In the genomic region with DNA sequence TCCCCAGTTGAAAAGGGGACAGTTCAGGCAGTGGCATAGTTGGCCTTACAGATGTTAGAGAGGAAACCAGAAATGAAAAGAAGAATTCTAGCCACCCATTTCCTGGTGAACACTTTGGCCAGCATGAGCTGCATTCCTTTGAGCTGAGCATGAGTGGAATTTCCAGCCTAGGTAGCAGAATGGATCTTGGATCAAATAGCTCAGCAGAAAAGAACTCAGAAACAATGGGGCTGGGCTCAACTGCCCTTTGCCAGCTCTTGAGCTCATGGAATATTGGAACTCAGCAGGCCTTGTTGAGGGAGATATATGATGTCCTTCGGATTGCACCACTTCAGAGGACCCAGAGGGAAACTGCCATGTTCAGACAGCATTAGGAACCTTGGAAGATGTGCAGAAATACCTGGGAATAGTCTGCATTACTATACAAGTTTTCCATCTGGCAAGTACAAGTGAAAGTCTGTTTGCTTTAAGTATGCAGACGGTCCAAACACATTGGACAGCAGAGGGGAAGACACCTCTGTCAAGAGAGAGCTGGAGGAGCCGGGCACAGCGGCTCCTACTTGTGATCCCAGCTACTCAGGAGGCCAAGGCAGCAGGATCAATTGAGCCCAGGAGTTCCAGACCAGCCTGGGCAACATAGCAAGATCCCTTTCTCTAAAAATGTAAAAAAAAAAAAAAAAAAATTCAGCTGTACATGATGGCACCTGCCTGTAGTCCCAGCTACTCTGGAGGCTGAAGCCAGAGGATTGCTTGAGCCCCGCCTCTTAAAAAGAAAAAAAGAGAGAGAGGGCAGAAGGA, we compare ENCODE assay signal across 1 cellular context.
TF ChIP-seq lines count a peak whose summit lies in the region.

No MANE protein-coding gene starts in this region.

TF ChIP-seq in HepG2, 621 proteins besides CTCF, POLR2A, EP300 and RAD21 (continued from another document):
- TF ChIP-seq, protein P1, sequence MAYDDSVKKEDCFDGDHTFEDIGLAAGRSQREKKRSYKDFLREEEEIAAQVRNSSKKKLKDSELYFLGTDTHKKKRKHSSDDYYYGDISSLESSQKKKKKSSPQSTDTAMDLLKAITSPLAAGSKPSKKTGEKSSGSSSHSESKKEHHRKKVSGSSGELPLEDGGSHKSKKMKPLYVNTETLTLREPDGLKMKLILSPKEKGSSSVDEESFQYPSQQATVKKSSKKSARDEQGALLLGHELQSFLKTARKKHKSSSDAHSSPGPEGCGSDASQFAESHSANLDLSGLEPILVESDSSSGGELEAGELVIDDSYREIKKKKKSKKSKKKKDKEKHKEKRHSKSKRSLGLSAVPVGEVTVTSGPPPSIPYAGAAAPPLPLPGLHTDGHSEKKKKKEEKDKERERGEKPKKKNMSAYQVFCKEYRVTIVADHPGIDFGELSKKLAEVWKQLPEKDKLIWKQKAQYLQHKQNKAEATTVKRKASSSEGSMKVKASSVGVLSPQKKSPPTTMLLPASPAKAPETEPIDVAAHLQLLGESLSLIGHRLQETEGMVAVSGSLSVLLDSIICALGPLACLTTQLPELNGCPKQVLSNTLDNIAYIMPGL (CRISPR knock-in tag; IDR thresholded peaks at IDR 0.05; ENCODE audit: borderline replicate concordance in 1 of 2, low read depth in 1 of 2), result no peak
- TF ChIP-seq RAD51 (IDR thresholded peaks at IDR 0.05; ENCODE audit: borderline replicate concordance), result no peak
- peak; percentile 73; the same call in 1 of the 2 replicates for TF ChIP-seq ZNF121 (CRISPR knock-in tag; IDR thresholded peaks at IDR 0.05)
- peak; percentile 36 to 40; a peak in 3 of 4 replicates for TF ChIP-seq MAFK (conservative IDR thresholded peaks at IDR 0.05 in 1 of 2, IDR thresholded peaks at IDR 0.05 in 1 of 2; ENCODE audit: low read length in 2 of 2)
- peak; percentile 87 for TF ChIP-seq TEAD3 (CRISPR knock-in tag; optimal IDR thresholded peaks at IDR 0.05; ENCODE audit: borderline replicate concordance)
- no peak for TF ChIP-seq RBAK (CRISPR knock-in tag; IDR thresholded peaks at IDR 0.05)
- 0 out of 2 replicates have a peak, but pooled peaks have one; percentile 28 for TF ChIP-seq SOX5 (CRISPR knock-in tag; IDR thresholded peaks at IDR 0.05; ENCODE audit: borderline replicate concordance)
- 0 out of 2 replicates have a peak, but pooled peaks have one; percentile 21 for TF ChIP-seq SAP130 (CRISPR knock-in tag; IDR thresholded peaks at IDR 0.05; ENCODE audit: low read depth)
- no peak for TF ChIP-seq ZNF143 (CRISPR knock-in tag; IDR thresholded peaks at IDR 0.05)
- no peak for TF ChIP-seq HMGA1 (CRISPR knock-in tag; conservative IDR thresholded peaks at IDR 0.05)
- TF ChIP-seq RARA (CRISPR knock-in tag; IDR thresholded peaks at IDR 0.05), result peak; percentile 11; the same call in 1 of the 2 replicates
- TF ChIP-seq, protein P2, sequence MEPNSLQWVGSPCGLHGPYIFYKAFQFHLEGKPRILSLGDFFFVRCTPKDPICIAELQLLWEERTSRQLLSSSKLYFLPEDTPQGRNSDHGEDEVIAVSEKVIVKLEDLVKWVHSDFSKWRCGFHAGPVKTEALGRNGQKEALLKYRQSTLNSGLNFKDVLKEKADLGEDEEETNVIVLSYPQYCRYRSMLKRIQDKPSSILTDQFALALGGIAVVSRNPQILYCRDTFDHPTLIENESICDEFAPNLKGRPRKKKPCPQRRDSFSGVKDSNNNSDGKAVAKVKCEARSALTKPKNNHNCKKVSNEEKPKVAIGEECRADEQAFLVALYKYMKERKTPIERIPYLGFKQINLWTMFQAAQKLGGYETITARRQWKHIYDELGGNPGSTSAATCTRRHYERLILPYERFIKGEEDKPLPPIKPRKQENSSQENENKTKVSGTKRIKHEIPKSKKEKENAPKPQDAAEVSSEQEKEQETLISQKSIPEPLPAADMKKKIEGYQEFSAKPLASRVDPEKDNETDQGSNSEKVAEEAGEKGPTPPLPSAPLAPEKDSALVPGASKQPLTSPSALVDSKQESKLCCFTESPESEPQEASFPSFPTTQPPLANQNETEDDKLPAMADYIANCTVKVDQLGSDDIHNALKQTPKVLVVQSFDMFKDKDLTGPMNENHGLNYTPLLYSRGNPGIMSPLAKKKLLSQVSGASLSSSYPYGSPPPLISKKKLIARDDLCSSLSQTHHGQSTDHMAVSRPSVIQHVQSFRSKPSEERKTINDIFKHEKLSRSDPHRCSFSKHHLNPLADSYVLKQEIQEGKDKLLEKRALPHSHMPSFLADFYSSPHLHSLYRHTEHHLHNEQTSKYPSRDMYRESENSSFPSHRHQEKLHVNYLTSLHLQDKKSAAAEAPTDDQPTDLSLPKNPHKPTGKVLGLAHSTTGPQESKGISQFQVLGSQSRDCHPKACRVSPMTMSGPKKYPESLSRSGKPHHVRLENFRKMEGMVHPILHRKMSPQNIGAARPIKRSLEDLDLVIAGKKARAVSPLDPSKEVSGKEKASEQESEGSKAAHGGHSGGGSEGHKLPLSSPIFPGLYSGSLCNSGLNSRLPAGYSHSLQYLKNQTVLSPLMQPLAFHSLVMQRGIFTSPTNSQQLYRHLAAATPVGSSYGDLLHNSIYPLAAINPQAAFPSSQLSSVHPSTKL (CRISPR knock-in tag; IDR thresholded peaks at IDR 0.05), result 0 out of 2 replicates have a peak, but pooled peaks have one; percentile 11
- no peak for TF ChIP-seq U2AF1 (optimal IDR thresholded peaks at IDR 0.05; ENCODE audit: low read depth, low read length)
- TF ChIP-seq ZFP90 (CRISPR knock-in tag; IDR thresholded peaks at IDR 0.05; ENCODE audit: borderline replicate concordance), result no peak
- TF ChIP-seq PRMT3 (CRISPR knock-in tag; IDR thresholded peaks at IDR 0.05; ENCODE audit: borderline replicate concordance, low read depth), result no peak
